In genomic region chr4:165600959-165601674, GRCh38 we compare ENCODE assay signal across 1 cellular context.
TF ChIP-seq lines count a peak whose summit lies in the region.

No MANE protein-coding gene starts in this region.

TF ChIP-seq in SK-N-SH treated with all-trans-retinoic acid at 6 μM for 48 hours, 23 proteins besides CTCF, POLR2A, EP300 and RAD21:
- TF ChIP-seq POU6F1 (CRISPR knock-in tag; IDR thresholded peaks at IDR 0.05; ENCODE audit: borderline replicate concordance, low read depth): no peak
- TF ChIP-seq GLIS3 (CRISPR knock-in tag; IDR thresholded peaks at IDR 0.05): no peak
- TF ChIP-seq RARB (CRISPR knock-in tag; IDR thresholded peaks at IDR 0.05): no peak; the same call in 1 of the 2 replicates
- TF ChIP-seq PPARA (CRISPR knock-in tag; IDR thresholded peaks at IDR 0.05; ENCODE audit: borderline replicate concordance): no peak
- TF ChIP-seq ZNF8 (CRISPR knock-in tag; IDR thresholded peaks at IDR 0.05): no peak
- TF ChIP-seq ZC3H10 (CRISPR knock-in tag; IDR thresholded peaks at IDR 0.05): peak; percentile 66; the same call in 1 of the 2 replicates
- TF ChIP-seq SNAI2 (CRISPR knock-in tag; IDR thresholded peaks at IDR 0.05): no peak
- TF ChIP-seq, protein P1, sequence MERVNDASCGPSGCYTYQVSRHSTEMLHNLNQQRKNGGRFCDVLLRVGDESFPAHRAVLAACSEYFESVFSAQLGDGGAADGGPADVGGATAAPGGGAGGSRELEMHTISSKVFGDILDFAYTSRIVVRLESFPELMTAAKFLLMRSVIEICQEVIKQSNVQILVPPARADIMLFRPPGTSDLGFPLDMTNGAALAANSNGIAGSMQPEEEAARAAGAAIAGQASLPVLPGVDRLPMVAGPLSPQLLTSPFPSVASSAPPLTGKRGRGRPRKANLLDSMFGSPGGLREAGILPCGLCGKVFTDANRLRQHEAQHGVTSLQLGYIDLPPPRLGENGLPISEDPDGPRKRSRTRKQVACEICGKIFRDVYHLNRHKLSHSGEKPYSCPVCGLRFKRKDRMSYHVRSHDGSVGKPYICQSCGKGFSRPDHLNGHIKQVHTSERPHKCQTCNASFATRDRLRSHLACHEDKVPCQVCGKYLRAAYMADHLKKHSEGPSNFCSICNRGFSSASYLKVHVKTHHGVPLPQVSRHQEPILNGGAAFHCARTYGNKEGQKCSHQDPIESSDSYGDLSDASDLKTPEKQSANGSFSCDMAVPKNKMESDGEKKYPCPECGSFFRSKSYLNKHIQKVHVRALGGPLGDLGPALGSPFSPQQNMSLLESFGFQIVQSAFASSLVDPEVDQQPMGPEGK (CRISPR knock-in tag; IDR thresholded peaks at IDR 0.05; ENCODE audit: borderline replicate concordance): no peak
- TF ChIP-seq TOX (CRISPR knock-in tag; IDR thresholded peaks at IDR 0.05; ENCODE audit: borderline replicate concordance): peak; percentile 69; the same call in 1 of the 2 replicates
- TF ChIP-seq ZNF70 (CRISPR knock-in tag; IDR thresholded peaks at IDR 0.05): no peak
- no peak for TF ChIP-seq TCF4 (CRISPR knock-in tag; IDR thresholded peaks at IDR 0.05; ENCODE audit: borderline replicate concordance)
- TF ChIP-seq BACH2 (CRISPR knock-in tag; IDR thresholded peaks at IDR 0.05; ENCODE audit: borderline replicate concordance): no peak
- no peak for TF ChIP-seq ZFP3 (CRISPR knock-in tag; IDR thresholded peaks at IDR 0.05)
TF ChIP-seq in SK-N-SH treated with all-trans-retinoic acid at 6 μM for 48 hours: peak in this region for 2.
